In the genomic region with DNA sequence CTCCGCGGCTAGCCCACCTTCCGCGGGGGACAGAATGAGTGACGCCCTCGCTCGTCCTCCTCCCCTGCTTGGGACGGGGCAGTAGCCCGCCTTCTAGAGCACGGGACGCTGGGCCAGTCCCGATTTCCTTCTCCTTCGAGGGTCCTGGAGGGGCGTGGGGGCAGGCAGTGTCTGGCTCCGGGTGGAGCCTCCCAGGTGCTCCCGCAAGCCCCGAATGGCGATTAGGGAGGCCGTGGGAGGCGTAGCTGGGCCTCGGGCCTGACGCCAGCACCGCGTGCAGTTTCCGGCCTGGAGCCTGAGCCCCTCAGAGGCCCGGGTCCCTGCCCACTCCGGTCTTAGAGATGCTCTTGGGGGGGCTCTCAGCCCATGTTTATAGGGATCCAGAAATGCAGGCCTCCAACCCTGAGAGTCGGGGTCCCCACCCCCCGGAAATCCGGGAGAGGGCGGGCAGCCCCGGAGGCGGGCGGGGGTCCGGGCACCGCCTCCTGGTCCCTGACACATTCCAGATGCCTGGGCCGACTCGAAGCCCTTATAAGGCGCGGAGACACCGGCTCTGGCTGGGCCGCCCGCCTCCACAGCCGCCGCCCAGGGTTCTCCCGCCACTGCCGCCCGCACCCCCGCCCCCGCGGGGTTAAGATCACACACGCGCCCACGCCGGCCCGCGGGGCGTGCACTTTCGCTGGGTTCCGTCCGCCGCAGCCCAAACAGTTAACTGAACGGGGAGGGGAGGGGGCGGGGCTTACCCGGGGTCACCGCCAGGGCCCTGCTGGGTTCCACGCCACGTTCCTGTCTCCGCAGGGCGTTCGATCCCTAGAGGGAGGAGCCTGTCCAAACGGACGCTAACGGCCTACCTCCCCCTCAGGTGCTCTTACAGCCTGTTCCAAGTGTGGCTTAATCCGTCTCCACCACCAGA, we compare ENCODE assay signal across 8 cellular contexts. TPM values are rescaled to one million over a fixed set of nuclear protein-coding genes. Genes with fewer than 3 reads are reported as not detected.
A peak's percentile ranks its signal among the peaks of the same experiment; 100 is the strongest.
DNase-seq lines count a peak whose midpoint lies in the region; ATAC-seq, FAIRE-seq and TF ChIP-seq lines count a peak whose summit lies in the region.

No MANE protein-coding gene starts in this region.

- in situ Hi-C loops in T47D (cut with HindIII; ENCODE audit: low pct_unique_long_range_greater_than_20kb, low sequenced_read_pairs): no loop called here

- TF ChIP-seq CTCF in LNCaP clone FGC (IDR thresholded peaks at IDR 0.05; ENCODE audit: control insufficient read depth, extremely low read depth, insufficient read depth) (no peak), WI38 (IDR thresholded peaks at IDR 0.05; ENCODE audit: low read depth, low read length) (no peak)

- peaks cover 0 to 5% of the 10 kb centered on the region in 2 donors for H3K36me3 ChIP-seq in small intestine (ENCODE audit: control insufficient read depth in 2 of 2, insufficient read depth in 2 of 2, low read length in 2 of 2)

- 1% methylated on average over 39 to 75 of the region's 75 CpGs for WGBS in small intestine, 3 donors

- H3K27me3 ChIP-seq in small intestine (ENCODE audit: control insufficient read depth in 2 of 2, insufficient read depth in 2 of 2, low read length in 2 of 2): no peaks in the 10 kb centered on the region

- peaks cover 0 to 7% of the 10 kb centered on the region in 2 donors for H3K4me1 ChIP-seq in small intestine (ENCODE audit: control insufficient read depth in 2 of 2, insufficient read depth in 1 of 2, low read depth in 1 of 2, low read length in 1 of 2)

- H3K4me3 ChIP-seq in LNCaP clone FGC (ENCODE audit: low read depth, low read length): peak overlapping the region; percentile 74
- H3K4me3 ChIP-seq in WI38 (ENCODE audit: low read depth, low read length): peak overlapping the region; percentile 98
- H3K4me3 ChIP-seq in small intestine (ENCODE audit: low read depth in 1 of 2, low read length in 2 of 2): peak overlapping the region; percentile 57 to 65

- H3K27ac ChIP-seq in small intestine (ENCODE audit: low read depth in 1 of 2, low read length in 1 of 2): peak overlapping the region; percentile 68 to 93

- no peaks in the 10 kb centered on the region for H3K9me3 ChIP-seq in small intestine (ENCODE audit: control insufficient read depth, low read depth)

- peak; percentile 33 for ATAC-seq in GM21360 (IDR thresholded peaks at IDR 0.05; ENCODE audit: unreplicated experiment)
- ATAC-seq in HG02870 (IDR thresholded peaks at IDR 0.05; ENCODE audit: unreplicated experiment): no peak

- DNase-seq in C1 segment of cervical spinal cord (lab: John Stamatoyannopoulos, UW) (peak in 12 of 14 donors; percentile 25 to 83 (median 50)), LNCaP clone FGC (ENCODE audit: low read depth) (peak; percentile 89), T47D (ENCODE audit: low read depth in 1 of 2, low spot score in 1 of 2) (peak; percentile 92 to 97), iPS-NIHi11 (ENCODE audit: low spot score) (peak; percentile 82), small intestine (peak; percentile 77)

- no peak for FAIRE-seq in small intestine (lab: Jason Lieb, UNC)

RNA-seq across cellular contexts. Expression of gene MYADM, which starts 1.5 kb away (rescaled TPM):
- 10 to 100 TPM in 1 of 3 donors, 1 to 10 TPM in 2; 2.2 to 41.3 (median 4.3) TPM for polyA plus RNA-seq in small intestine

RNA-seq across cellular contexts. Expression of gene PRKCG, which starts 12.8 kb away (rescaled TPM):
- under 1 TPM in 1 of 3 donors, not detected in 2; 0.07 TPM for polyA plus RNA-seq in small intestine

RNA-seq across cellular contexts. Expression of gene CACNG7, which starts 39.9 kb away (rescaled TPM):
- under 1 TPM in 1 of 3 donors, not detected in 2; 0.79 TPM for polyA plus RNA-seq in small intestine

RNA-seq across cellular contexts. Expression of gene NLRP12, which starts 45.0 kb away (rescaled TPM):
- under 1 TPM in 1 of 3 donors, not detected in 2; 0.09 TPM for polyA plus RNA-seq in small intestine
